32 cellular contexts compared by ENCODE assay signal in genomic region chr3:49666592-49666991, GRCh38. TPM values are rescaled to one million over a fixed set of nuclear protein-coding genes. Genes with fewer than 3 reads are reported as not detected.
DNase-seq lines count a peak whose midpoint lies in the region; ATAC-seq, FAIRE-seq and TF ChIP-seq lines count a peak whose summit lies in the region.
"Had no signal": no experiment of that assay in that cellular context is flagged by ENCODE, and none has a peak within 500 bp of the region (broad histone marks: within the 10 kb centered on the region; RNA-seq: fewer than 3 reads in every experiment).

No MANE protein-coding gene starts in this region.

- no peaks in the 10 kb centered on the region for H3K9me3 ChIP-seq in astrocyte (ENCODE audit: insufficient read depth, low read depth, low read length)
- H3K9me3 ChIP-seq: pancreas, right atrium auricular region, SJSA1, spleen, suprapubic skin had no signal

- ATAC-seq in GM23338 (no peak), Right ventricle myocardium inferior (no peak)
- ATAC-seq: stimulated activated memory B cell treated with anti-CD40 and anti-IgM and Interleukin-4, amounts not matched to agents 10 μg/mL and 1 μg/mL and 100 μg/mL, for 72 hours; T-cell had no signal

- H3K27me3 ChIP-seq in GM23338 (ENCODE audit: insufficient read depth) (no peaks in the 10 kb centered on the region), astrocyte (ENCODE audit: insufficient read depth, low read length) (no peaks in the 10 kb centered on the region)
- H3K27me3 ChIP-seq: pancreas, right atrium auricular region, SJSA1, suprapubic skin had no signal

- H3K9me3 Mint-ChIP-seq in GM23338 (no peaks in the 10 kb centered on the region), astrocyte (ENCODE audit: unreplicated experiment) (no peaks in the 10 kb centered on the region)
- H3K9me3 Mint-ChIP-seq: activated naive CD4-positive, alpha-beta T cell treated with anti-CD3 and anti-CD28 coated beads, Interleukin-2, amount 10 ng/mL, durations not matched to agents 7 days and 5 days; activated T-helper 1 cell treated with anti-CD3 and anti-CD28 coated beads, Interleukin-12 subunit alpha, Interleukin-12 subunit beta, Interleukin-2, Interleukin-4 antibody, amounts not matched to agents 30 ng/mL and 10 ng/mL and 1 ng/mL, durations not matched to agents 14 hours and 24 hours and 36 hours; natural killer cell treated with Interleukin-12 subunit alpha and Interleukin-12 subunit beta and Interleukin-15 and Interleukin-18, amount 100 ng/mL, for 72 hours; stimulated activated memory B cell treated with anti-CD40 and anti-IgM and Interleukin-4, amounts not matched to agents 10 μg/mL and 1 μg/mL and 100 μg/mL, for 72 hours; T-cell had no signal

- H3K4me2 ChIP-seq in GM23338: no peak overlapping the region
- no peak overlapping the region for H3K4me2 ChIP-seq in astrocyte (ENCODE audit: low read length)

- DNase-seq in GM23338 (ENCODE audit: low spot score) (peak; percentile 42), astrocyte (ENCODE audit: low read depth) (no peak), left kidney (ENCODE audit: low read depth, low spot score) (peak; percentile 43), renal cortical epithelial cell (ENCODE audit: low read depth) (peak; percentile 28), T-helper 9 cell (no peak), Right ventricle myocardium inferior (ENCODE audit: missing footprints) (no peak), substantia nigra (lab: John Stamatoyannopoulos, UW) (no peak), Ammon's horn (ENCODE audit: low spot score) (no peak)
- DNase-seq: activated CD4-positive, alpha-beta T cell treated with anti-CD3 and anti-CD28 coated beads, Interleukin-2, amount 50 U/mL, for 4 hours; activated CD4-positive, CD25-positive, alpha-beta regulatory T cell; activated naive CD4-positive, alpha-beta T cell treated with anti-CD3 and anti-CD28 coated beads, Interleukin-2, amount 10 ng/mL, durations not matched to agents 7 days and 5 days; hippocampal formation; KG1; MM.1S; NCI-H1417; NCI-H2081 treated with DMSO at 0.1 percent for 48 hours; NCI-H345; NCI-H748 treated with DMSO at 0.1 percent for 48 hours; spleen; T-cell had no signal

- H4K20me1 ChIP-seq in GM23338 (replicated peaks; ENCODE audit: insufficient read depth): 0 out of 2 replicates have a peak, but pooled peaks cover 3% of the 10 kb centered on the region
- H4K20me1 ChIP-seq in astrocyte (ENCODE audit: insufficient read depth, low read length): peaks cover 5% of the 10 kb centered on the region

- H3K9ac ChIP-seq in astrocyte (ENCODE audit: low read length): no peak overlapping the region

- H2AFZ ChIP-seq in GM23338: no peak overlapping the region
- H2AFZ ChIP-seq in astrocyte (ENCODE audit: low read depth, low read length): no peak overlapping the region

- peak; percentile 32 for FAIRE-seq in astrocyte (lab: Jason Lieb, UNC)
- FAIRE-seq: colon, frontal cortex, pancreas had no signal

- H3K4me3 Mint-ChIP-seq in GM23338 (no peak overlapping the region), astrocyte (ENCODE audit: unreplicated experiment) (no peak overlapping the region)
- H3K4me3 Mint-ChIP-seq: activated naive CD4-positive, alpha-beta T cell treated with anti-CD3 and anti-CD28 coated beads, Interleukin-2, amount 10 ng/mL, durations not matched to agents 7 days and 5 days; activated T-helper 1 cell treated with anti-CD3 and anti-CD28 coated beads, Interleukin-12 subunit alpha, Interleukin-12 subunit beta, Interleukin-2, Interleukin-4 antibody, amounts not matched to agents 30 ng/mL and 10 ng/mL and 1 ng/mL, durations not matched to agents 14 hours and 24 hours and 36 hours; CD14-positive monocyte; natural killer cell treated with Interleukin-12 subunit alpha and Interleukin-12 subunit beta and Interleukin-15 and Interleukin-18, amount 100 ng/mL, for 72 hours; stimulated activated memory B cell treated with anti-CD40 and anti-IgM and Interleukin-4, amounts not matched to agents 10 μg/mL and 1 μg/mL and 100 μg/mL, for 72 hours; T-cell had no signal

- H3K27ac Mint-ChIP-seq in GM23338 (0 out of 2 replicates have a peak overlapping the region, but pooled peaks have one; percentile 52), astrocyte (ENCODE audit: unreplicated experiment) (no peak overlapping the region)
- H3K27ac Mint-ChIP-seq: activated naive CD4-positive, alpha-beta T cell treated with anti-CD3 and anti-CD28 coated beads, Interleukin-2, amount 10 ng/mL, durations not matched to agents 7 days and 5 days; activated T-helper 1 cell treated with anti-CD3 and anti-CD28 coated beads, Interleukin-12 subunit alpha, Interleukin-12 subunit beta, Interleukin-2, Interleukin-4 antibody, amounts not matched to agents 30 ng/mL and 10 ng/mL and 1 ng/mL, durations not matched to agents 14 hours and 24 hours and 36 hours; CD14-positive monocyte; natural killer cell treated with Interleukin-12 subunit alpha and Interleukin-12 subunit beta and Interleukin-15 and Interleukin-18, amount 100 ng/mL, for 72 hours; stimulated activated memory B cell treated with anti-CD40 and anti-IgM and Interleukin-4, amounts not matched to agents 10 μg/mL and 1 μg/mL and 100 μg/mL, for 72 hours; T-cell had no signal

- no peaks in the 10 kb centered on the region for H3K36me3 ChIP-seq in GM23338 (ENCODE audit: insufficient read depth)
- H3K36me3 ChIP-seq in astrocyte (ENCODE audit: insufficient read depth, low read length): no peaks in the 10 kb centered on the region
- H3K36me3 ChIP-seq: pancreas, right atrium auricular region, SJSA1, spleen, suprapubic skin had no signal

- H3K27ac ChIP-seq in GM23338 (ENCODE audit: low read depth): no peak overlapping the region
- H3K27ac ChIP-seq in astrocyte (ENCODE audit: low read depth, low read length): no peak overlapping the region
- no peak overlapping the region for H3K27ac ChIP-seq in substantia nigra (ENCODE audit: low read depth, low read length, poor library complexity, severe bottlenecking)
- H3K27ac ChIP-seq: pancreas, right atrium auricular region, SJSA1, spleen, suprapubic skin had no signal

- peaks cover 3% of the 10 kb centered on the region; the same call in 1 of the 2 replicates for H3K4me1 ChIP-seq in GM23338 (ENCODE audit: insufficient read depth)
- peaks cover 12% of the 10 kb centered on the region for H3K4me1 ChIP-seq in astrocyte (ENCODE audit: insufficient read depth, low read length)
- H3K4me1 ChIP-seq: right atrium auricular region, suprapubic skin had no signal

- peaks cover 8% of the 10 kb centered on the region for H3K27me3 Mint-ChIP-seq in GM23338 (ENCODE audit: insufficient read depth, low read depth, poor library complexity)
- peaks cover 5% of the 10 kb centered on the region for H3K27me3 Mint-ChIP-seq in astrocyte (ENCODE audit: low read depth, unreplicated experiment)

- intact Hi-C loops in Right ventricle myocardium inferior (cut with DNase I): no loop called here

- no peaks in the 10 kb centered on the region for H3K9me2 ChIP-seq in GM23338 (ENCODE audit: insufficient read depth)

- no peaks in the 10 kb centered on the region for H3F3A ChIP-seq in GM23338 (replicated peaks; ENCODE audit: low read depth)

- H3K79me2 ChIP-seq in GM23338 (replicated peaks; ENCODE audit: insufficient read depth) (no peaks in the 10 kb centered on the region), astrocyte (ENCODE audit: insufficient read depth, low read length) (no peaks in the 10 kb centered on the region)

- H3K4me3 ChIP-seq in GM23338 (no peak overlapping the region), astrocyte (ENCODE audit: insufficient read depth, low read depth, low read length) (no peak overlapping the region)
- H3K4me3 ChIP-seq: pancreas, right atrium auricular region, SJSA1, spleen, suprapubic skin had no signal

- H3K36me3 Mint-ChIP-seq in GM23338 (ENCODE audit: low read depth) (no peaks in the 10 kb centered on the region; the same call in 2 of the 3 replicates), astrocyte (ENCODE audit: low read depth, unreplicated experiment) (no peaks in the 10 kb centered on the region)
- H3K36me3 Mint-ChIP-seq: activated naive CD4-positive, alpha-beta T cell treated with anti-CD3 and anti-CD28 coated beads, Interleukin-2, amount 10 ng/mL, durations not matched to agents 7 days and 5 days; CD14-positive monocyte; natural killer cell treated with Interleukin-12 subunit alpha and Interleukin-12 subunit beta and Interleukin-15 and Interleukin-18, amount 100 ng/mL, for 72 hours; stimulated activated memory B cell treated with anti-CD40 and anti-IgM and Interleukin-4, amounts not matched to agents 10 μg/mL and 1 μg/mL and 100 μg/mL, for 72 hours; T-cell had no signal

- peaks cover 29% of the 10 kb centered on the region for H3K4me1 Mint-ChIP-seq in GM23338
- peaks cover 16% of the 10 kb centered on the region for H3K4me1 Mint-ChIP-seq in astrocyte (ENCODE audit: low read depth, unreplicated experiment)
- H3K4me1 Mint-ChIP-seq: activated naive CD4-positive, alpha-beta T cell treated with anti-CD3 and anti-CD28 coated beads, Interleukin-2, amount 10 ng/mL, durations not matched to agents 7 days and 5 days had no signal

- TF ChIP-seq CTCF in GM23338 (conservative IDR thresholded peaks at IDR 0.05; ENCODE audit: low read depth in 2 of 2): no peak
- no peak for TF ChIP-seq CTCF in astrocyte (IDR thresholded peaks at IDR 0.05; ENCODE audit: insufficient read depth, low read depth, low read length)

RNA-seq across cellular contexts. Expression of gene APEH, which starts 7.6 kb away (rescaled TPM):
- 202 and 264 TPM in 2 replicates for total RNA-seq in GM23338 (2014; rRNA removed; shearing (Covaris generic))
- polyA plus RNA-seq in GM23338 (2016; fragmentation: Nextera tagmentation; extraction: Ambion mirVana): 170 and 178 TPM in 2 replicates
- 80.8 and 91.2 TPM in 2 replicates for total RNA-seq in astrocyte
- total RNA-seq in renal cortical epithelial cell: 233 and 345 TPM in 2 replicates
- 99.5 TPM for total RNA-seq in Right ventricle myocardium inferior

RNA-seq across cellular contexts. Expression of gene MST1, which starts 22.7 kb away (rescaled TPM):
- total RNA-seq in GM23338 (2014; rRNA removed; shearing (Covaris generic)): 8.7 and 11.1 TPM in 2 replicates
- polyA plus RNA-seq in GM23338 (2016; fragmentation: Nextera tagmentation; extraction: Ambion mirVana): 5.0 and 5.9 TPM in 2 replicates
- total RNA-seq in astrocyte (9.3 and 15.1 TPM in 2 replicates), renal cortical epithelial cell (2.3 and 11.7 TPM in 2 replicates), Right ventricle myocardium inferior (4.6 TPM)

RNA-seq across cellular contexts. Expression of gene RNF123, which starts 22.8 kb away (rescaled TPM):
- total RNA-seq in GM23338 (2014; rRNA removed; shearing (Covaris generic)): 24.4 and 32.5 TPM in 2 replicates
- 13.2 and 14.6 TPM in 2 replicates for polyA plus RNA-seq in GM23338 (2016; fragmentation: Nextera tagmentation; extraction: Ambion mirVana)
- total RNA-seq in astrocyte: 40.9 and 49.8 TPM in 2 replicates
- 11.8 and 36.9 TPM in 2 replicates for total RNA-seq in renal cortical epithelial cell
- 46.1 TPM for total RNA-seq in Right ventricle myocardium inferior

RNA-seq across cellular contexts. Expression of gene AMIGO3, which starts 52.9 kb away (rescaled TPM):
- total RNA-seq in GM23338 (2014; rRNA removed; shearing (Covaris generic)): 8.2 and 10.4 TPM in 2 replicates
- polyA plus RNA-seq in GM23338 (2016; fragmentation: Nextera tagmentation; extraction: Ambion mirVana): 2.9 and 3.5 TPM in 2 replicates
- total RNA-seq in astrocyte: 0.16 TPM in 1 of 2 replicates, not detected in the other
- total RNA-seq in renal cortical epithelial cell: not detected in 2 replicates
- not detected for total RNA-seq in Right ventricle myocardium inferior
- total RNA-seq: esophagus mucosa, frontal cortex, pancreas, ureter had no signal
- polyA plus RNA-seq: CD14-positive monocyte had no signal

RNA-seq across cellular contexts. Expression of gene GMPPB, which starts 57.2 kb away (rescaled TPM):
- 29.4 and 36.1 TPM in 2 replicates for total RNA-seq in GM23338 (2014; rRNA removed; shearing (Covaris generic))
- 7.8 and 10.2 TPM in 2 replicates for polyA plus RNA-seq in GM23338 (2016; fragmentation: Nextera tagmentation; extraction: Ambion mirVana)
- total RNA-seq in astrocyte (21.4 and 24.6 TPM in 2 replicates), renal cortical epithelial cell (34.8 and 53.7 TPM in 2 replicates), Right ventricle myocardium inferior (18.1 TPM)

Comparison
In these comparisons a context has a peak if more than half of its experiments do, and no peak if none do; other contexts are left out.
1. DNase-seq: peak in GM23338 (single experiment), left kidney (single experiment) and renal cortical epithelial cell (single experiment); none in astrocyte (single experiment), T-helper 9 cell (single experiment), Right ventricle myocardium inferior (single experiment), substantia nigra (0 of 49) and Ammon's horn (single experiment).